11 cellular contexts compared by ENCODE assay signal in the genomic region with DNA sequence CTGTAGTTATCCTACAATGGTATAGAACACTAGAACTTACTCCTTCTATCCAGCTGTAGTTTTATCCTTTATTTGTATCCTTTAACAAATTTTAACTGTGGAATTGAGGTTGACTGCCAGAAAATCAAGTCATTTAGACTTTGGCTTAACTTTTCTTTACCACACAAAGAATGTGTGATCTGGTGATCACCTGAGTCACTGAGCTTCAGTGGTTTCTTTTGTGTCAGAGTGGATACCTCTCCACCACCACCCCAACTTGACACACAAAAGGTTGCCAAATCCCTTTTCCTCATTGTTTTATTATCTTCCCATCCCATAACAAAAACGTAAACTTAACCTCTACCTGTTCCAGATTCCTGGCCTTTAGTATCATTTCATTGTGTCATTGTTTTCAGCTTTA. TPM values are rescaled to one million over a fixed set of nuclear protein-coding genes. Genes with fewer than 3 reads are reported as not detected.
DNase-seq lines count a peak whose midpoint lies in the region; ATAC-seq lines count a peak whose summit lies in the region.
"Had no signal": no experiment of that assay in that cellular context is flagged by ENCODE, and none has a peak within 500 bp of the region (broad histone marks: within the 10 kb centered on the region; RNA-seq: fewer than 3 reads in every experiment).

No MANE protein-coding gene starts in this region.

- ATAC-seq in activated naive CD4-positive, alpha-beta T cell treated with anti-CD3 and anti-CD28 coated beads, Interleukin-2, amount 50 U/mL, for 72 hours: peak; percentile 49 to 61
- no peak for ATAC-seq in T-cell (replicated peaks in 1 of 4)
- ATAC-seq in central memory CD8-positive, alpha-beta T cell (replicated peaks; ENCODE audit: extremely low read depth, poor library complexity, severe bottlenecking): no peak
- peak; percentile 63 for ATAC-seq in stimulated activated effector memory CD8-positive, alpha-beta T cell treated with anti-CD3 and anti-CD28 coated beads, Interleukin-12 subunit alpha, Interleukin-12 subunit beta, amount 100 ng/mL, for 72 hours
- ATAC-seq: left cardiac atrium had no signal

- POLR2A ChIA-PET in T-cell (lab: Charles Lee): interaction anchor here in 1 of 2 donors (0.6 kb wide), 1 partner anchor 336 kb away, joined by 3 read pairs; no protein-coding TSS in a partner anchor

- peak overlapping the region in 1 of 2 donors; percentile 55 for H3K27ac Mint-ChIP-seq in activated naive CD4-positive, alpha-beta T cell treated with anti-CD3 and anti-CD28 coated beads, Interleukin-2, amount 50 U/mL, for 72 hours
- peak overlapping the region; percentile 14 to 31 for H3K27ac Mint-ChIP-seq in T-cell
- H3K27ac Mint-ChIP-seq in central memory CD8-positive, alpha-beta T cell (ENCODE audit: low read depth): peak overlapping the region; percentile 67
- H3K27ac Mint-ChIP-seq in stimulated activated effector memory CD8-positive, alpha-beta T cell treated with anti-CD3 and anti-CD28 coated beads, Interleukin-12 subunit alpha, Interleukin-12 subunit beta, amount 100 ng/mL, for 72 hours: peak overlapping the region; percentile 71

- H3K9me3 Mint-ChIP-seq in activated naive CD4-positive, alpha-beta T cell treated with anti-CD3 and anti-CD28 coated beads, Interleukin-2, amount 50 U/mL, for 72 hours: no peaks in the 10 kb centered on the region
- H3K9me3 Mint-ChIP-seq in T-cell: no peaks in the 10 kb centered on the region
- no peaks in the 10 kb centered on the region for H3K9me3 Mint-ChIP-seq in central memory CD8-positive, alpha-beta T cell
- H3K9me3 Mint-ChIP-seq in stimulated activated effector memory CD8-positive, alpha-beta T cell treated with anti-CD3 and anti-CD28 coated beads, Interleukin-12 subunit alpha, Interleukin-12 subunit beta, amount 100 ng/mL, for 72 hours: no peaks in the 10 kb centered on the region

- H3K4me1 Mint-ChIP-seq in T-cell: peaks cover 91 to 99% (median 97%) of the 10 kb centered on the region in 3 donors
- peaks cover 82% of the 10 kb centered on the region for H3K4me1 Mint-ChIP-seq in central memory CD8-positive, alpha-beta T cell
- peaks cover 84% of the 10 kb centered on the region for H3K4me1 Mint-ChIP-seq in stimulated activated effector memory CD8-positive, alpha-beta T cell treated with anti-CD3 and anti-CD28 coated beads, Interleukin-12 subunit alpha, Interleukin-12 subunit beta, amount 100 ng/mL, for 72 hours

- peaks cover 27 to 33% of the 10 kb centered on the region in 2 donors for H3K36me3 Mint-ChIP-seq in activated naive CD4-positive, alpha-beta T cell treated with anti-CD3 and anti-CD28 coated beads, Interleukin-2, amount 50 U/mL, for 72 hours
- H3K36me3 Mint-ChIP-seq in T-cell: peaks cover 16% of the 10 kb centered on the region
- H3K36me3 Mint-ChIP-seq in central memory CD8-positive, alpha-beta T cell (ENCODE audit: insufficient read depth): peaks cover 37% of the 10 kb centered on the region
- H3K36me3 Mint-ChIP-seq in stimulated activated effector memory CD8-positive, alpha-beta T cell treated with anti-CD3 and anti-CD28 coated beads, Interleukin-12 subunit alpha, Interleukin-12 subunit beta, amount 100 ng/mL, for 72 hours: peaks cover 83% of the 10 kb centered on the region

- H3K27me3 Mint-ChIP-seq in T-cell: no peaks in the 10 kb centered on the region
- H3K27me3 Mint-ChIP-seq in central memory CD8-positive, alpha-beta T cell: no peaks in the 10 kb centered on the region

- CTCF ChIA-PET in T-cell (lab: Charles Lee): interaction anchor here (0.8 to 1.5 kb wide), 4 partner anchors 13 to 323 kb away, joined by 3 to 5 read pairs (median 3); no protein-coding TSS in a partner anchor

- DNase-seq in activated naive CD4-positive, alpha-beta T cell treated with anti-CD3 and anti-CD28 coated beads, Interleukin-2, amount 50 U/mL, for 72 hours (ENCODE audit: low spot score in 2 of 2): no peak
- DNase-seq in activated naive CD4-positive, alpha-beta T cell treated with anti-CD3 and anti-CD28 coated beads, Interleukin-2, amount 50 U/mL, for 16 hours: no peak
- DNase-seq in T-cell: no peak
- no peak for DNase-seq in central memory CD8-positive, alpha-beta T cell (ENCODE audit: low spot score in 2 of 2)
- DNase-seq in stimulated activated effector memory CD8-positive, alpha-beta T cell treated with anti-CD3 and anti-CD28 coated beads, Interleukin-12 subunit alpha, Interleukin-12 subunit beta, amount 100 ng/mL, for 72 hours (ENCODE audit: low spot score in 2 of 2): no peak
- DNase-seq in NCI-H510A treated with DMSO at 0.1 percent for 48 hours (lab: John Stamatoyannopoulos, UW): no peak
- DNase-seq in Ammon's horn (ENCODE audit: low spot score): no peak
- no peak for DNase-seq in NCI-H748 (lab: John Stamatoyannopoulos, UW; ENCODE audit: unreplicated experiment)
- DNase-seq: left cardiac atrium; stimulated activated CD4-positive, alpha-beta T cell treated with anti-CD3 and anti-CD28 coated beads, Interleukin-15, amount 100 ng/mL, for 24 hours; tibial artery had no signal

- no peak overlapping the region for H3K4me3 Mint-ChIP-seq in T-cell
- peak overlapping the region; percentile 67 for H3K4me3 Mint-ChIP-seq in central memory CD8-positive, alpha-beta T cell
- H3K4me3 Mint-ChIP-seq in stimulated activated effector memory CD8-positive, alpha-beta T cell treated with anti-CD3 and anti-CD28 coated beads, Interleukin-12 subunit alpha, Interleukin-12 subunit beta, amount 100 ng/mL, for 72 hours: peak overlapping the region; percentile 68

RNA-seq across cellular contexts. Expression of gene OTULIN, which starts 5.5 kb away (rescaled TPM):
- 10 to 100 TPM; 59.4 to 60.2 TPM for total RNA-seq in activated naive CD4-positive, alpha-beta T cell treated with anti-CD3 and anti-CD28 coated beads, Interleukin-2, amount 50 U/mL, for 72 hours
- 10 to 100 TPM; 57.6 to 67.1 (median 61.2) TPM for total RNA-seq in T-cell

Comparison
In these comparisons a context has a peak if more than half of its experiments do, and no peak if none do; other contexts are left out.
1. ATAC-seq: peak in activated naive CD4-positive, alpha-beta T cell treated with anti-CD3 and anti-CD28 coated beads, Interleukin-2, amount 50 U/mL, for 72 hours (2 of 2) and stimulated activated effector memory CD8-positive, alpha-beta T cell treated with anti-CD3 and anti-CD28 coated beads, Interleukin-12 subunit alpha, Interleukin-12 subunit beta, amount 100 ng/mL, for 72 hours (single experiment); none in T-cell (0 of 4) and central memory CD8-positive, alpha-beta T cell (single experiment).
2. H3K4me3 Mint-ChIP-seq: peak in central memory CD8-positive, alpha-beta T cell (single experiment) and stimulated activated effector memory CD8-positive, alpha-beta T cell treated with anti-CD3 and anti-CD28 coated beads, Interleukin-12 subunit alpha, Interleukin-12 subunit beta, amount 100 ng/mL, for 72 hours (single experiment); none in T-cell (0 of 3).